In the genomic region with DNA sequence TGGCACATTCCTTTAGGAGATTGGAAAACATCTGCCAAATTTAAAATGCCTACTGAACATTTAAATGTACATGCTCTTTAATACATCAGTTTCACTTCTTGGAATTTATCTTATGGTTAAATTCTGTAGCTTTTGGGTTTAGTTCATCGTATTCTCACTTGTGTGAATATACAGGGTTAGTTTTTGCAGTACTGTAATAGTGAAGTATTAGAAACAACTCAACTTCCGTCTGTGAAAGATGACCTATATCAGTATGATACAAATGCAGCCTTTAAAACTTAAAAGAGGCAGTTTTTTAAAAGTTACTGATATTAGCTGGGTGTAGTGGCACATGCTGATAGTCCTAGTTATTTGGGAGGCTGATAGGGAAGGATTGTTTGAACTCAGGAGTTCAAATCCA, we compare ENCODE assay signal across 27 cellular contexts. TPM values are rescaled to one million over a fixed set of nuclear protein-coding genes. Genes with fewer than 3 reads are reported as not detected.
DNase-seq lines count a peak whose midpoint lies in the region; ATAC-seq and TF ChIP-seq lines count a peak whose summit lies in the region.
"Had no signal": no experiment of that assay in that cellular context is flagged by ENCODE, and none has a peak within 500 bp of the region (broad histone marks: within the 10 kb centered on the region; RNA-seq: fewer than 3 reads in every experiment).

No MANE protein-coding gene starts in this region.

- H2AFZ ChIP-seq in neural progenitor cell (replicated peaks), result no peak overlapping the region

- H3K79me2 ChIP-seq in neural progenitor cell (ENCODE audit: low read depth), result peaks cover 63% of the 10 kb centered on the region

- H4K20me1 ChIP-seq in neural progenitor cell (ENCODE audit: low read depth), result no peaks in the 10 kb centered on the region

- no peak overlapping the region for H3K4me2 ChIP-seq in neural progenitor cell

- H3K4me1 Mint-ChIP-seq in activated naive CD4-positive, alpha-beta T cell treated with anti-CD3 and anti-CD28 coated beads for 36 hours (ENCODE audit: low read depth), result peaks cover 71% of the 10 kb centered on the region
- H3K4me1 Mint-ChIP-seq in T-helper 2 cell treated with Interferon-gamma antibody and Interleukin-4, amounts not matched to agents 5 μg/mL and 100 μg/mL, for 36 hours (ENCODE audit: low read depth), result peaks cover 50% of the 10 kb centered on the region
- H3K4me1 Mint-ChIP-seq in effector memory CD8-positive, alpha-beta T cell (ENCODE audit: low read depth in 2 of 2), result peaks cover 46 to 65% of the 10 kb centered on the region in 2 donors
- H3K4me1 Mint-ChIP-seq in stimulated activated naive CD8-positive, alpha-beta T cell treated with anti-CD3 and anti-CD28 coated beads, Interleukin-15, amount 100 ng/mL, for 72 hours, result peaks cover 94% of the 10 kb centered on the region
- H3K4me1 Mint-ChIP-seq in stimulated activated memory B cell treated with anti-CD40 and anti-IgM and Interleukin-4, amounts not matched to agents 10 μg/mL and 1 μg/mL and 100 μg/mL, for 72 hours, result peaks cover 58% of the 10 kb centered on the region
- H3K4me1 Mint-ChIP-seq in neural progenitor cell, result peaks cover 27% of the 10 kb centered on the region

- peaks cover 52% of the 10 kb centered on the region for H3K36me3 Mint-ChIP-seq in activated naive CD4-positive, alpha-beta T cell treated with anti-CD3 and anti-CD28 coated beads for 36 hours (ENCODE audit: low read depth)
- peaks cover 69% of the 10 kb centered on the region for H3K36me3 Mint-ChIP-seq in T-helper 2 cell treated with Interferon-gamma antibody and Interleukin-4, amounts not matched to agents 5 μg/mL and 100 μg/mL, for 36 hours (ENCODE audit: low read depth)
- peaks cover 85% of the 10 kb centered on the region for H3K36me3 Mint-ChIP-seq in effector memory CD8-positive, alpha-beta T cell (ENCODE audit: insufficient read depth)
- H3K36me3 Mint-ChIP-seq in stimulated activated memory B cell treated with anti-CD40 and anti-IgM and Interleukin-4, amounts not matched to agents 10 μg/mL and 1 μg/mL and 100 μg/mL, for 72 hours, result peaks cover 56% of the 10 kb centered on the region
- H3K36me3 Mint-ChIP-seq in neural progenitor cell, result peaks cover 41% of the 10 kb centered on the region

- intact Hi-C loops in activated naive CD4-positive, alpha-beta T cell treated with anti-CD3 and anti-CD28 coated beads for 36 hours (cut with micrococcal nuclease), result no loop called here

- CTCF ChIA-PET in activated naive CD4-positive, alpha-beta T cell treated with anti-CD3 and anti-CD28 coated beads for 36 hours (lab: Charles Lee), result interaction anchor here (0.6 to 1.3 kb wide), 3 partner anchors 17 to 210 kb away, joined by 3 to 4 read pairs (median 3); no protein-coding TSS in a partner anchor

- no peak for DNase-seq in activated naive CD4-positive, alpha-beta T cell treated with anti-CD3 and anti-CD28 coated beads for 36 hours
- no peak for DNase-seq in activated naive CD4-positive, alpha-beta T cell (lab: John Stamatoyannopoulos, UW)
- DNase-seq in T-helper 2 cell treated with Interferon-gamma antibody and Interleukin-4, amounts not matched to agents 5 μg/mL and 100 μg/mL, for 36 hours (ENCODE audit: low spot score), result no peak
- DNase-seq in effector memory CD8-positive, alpha-beta T cell, result no peak
- no peak for DNase-seq in stimulated activated naive CD8-positive, alpha-beta T cell treated with anti-CD3 and anti-CD28 coated beads, Interleukin-15, amount 100 ng/mL, for 72 hours
- DNase-seq in neural progenitor cell (ENCODE audit: low spot score), result no peak
- no peak for DNase-seq in activated effector memory CD4-positive, alpha-beta T cell treated with anti-CD3 and anti-CD28 coated beads, Interleukin-2, amount 50 U/mL, for 16 hours
- DNase-seq: activated CD4-positive, alpha-beta T cell treated with anti-CD3 and anti-CD28 coated beads for 1 hour; C1 segment of cervical spinal cord; cerebellar nuclear complex; DMS 273 treated with DMSO at 0.1 percent for 48 hours; HCEC 1CT; head of caudate nucleus; Kasumi-1; left cardiac atrium; NCI-H2171; NCI-H524; NK-92 treated with Interleukin-12 subunit alpha and Interleukin-12 subunit beta, amount 100 ng/mL, for 24 hours; SHP77 treated with DMSO at 0.1 percent for 48 hours; stimulated activated CD4-positive, alpha-beta T cell treated with anti-CD3 and anti-CD28 coated beads, Interleukin-2, amount 100 ng/mL, for 24 hours; SW 1271 had no signal

- TF ChIP-seq CTCF in neural progenitor cell (IDR thresholded peaks at IDR 0.05), result no peak

- peak overlapping the region; percentile 14 for H3K27ac Mint-ChIP-seq in activated naive CD4-positive, alpha-beta T cell treated with anti-CD3 and anti-CD28 coated beads for 36 hours
- no peak overlapping the region for H3K27ac Mint-ChIP-seq in T-helper 2 cell treated with Interferon-gamma antibody and Interleukin-4, amounts not matched to agents 5 μg/mL and 100 μg/mL, for 36 hours
- H3K27ac Mint-ChIP-seq in effector memory CD8-positive, alpha-beta T cell, result peak overlapping the region; percentile 90
- peak overlapping the region in 1 of 2 donors; percentile 62 for H3K27ac Mint-ChIP-seq in stimulated activated naive CD8-positive, alpha-beta T cell treated with anti-CD3 and anti-CD28 coated beads, Interleukin-15, amount 100 ng/mL, for 72 hours
- no peak overlapping the region for H3K27ac Mint-ChIP-seq in stimulated activated memory B cell treated with anti-CD40 and anti-IgM and Interleukin-4, amounts not matched to agents 10 μg/mL and 1 μg/mL and 100 μg/mL, for 72 hours
- H3K27ac Mint-ChIP-seq in neural progenitor cell, result no peak overlapping the region

- no peak overlapping the region for H3K4me3 Mint-ChIP-seq in activated naive CD4-positive, alpha-beta T cell treated with anti-CD3 and anti-CD28 coated beads for 36 hours
- peak overlapping the region; percentile 40 for H3K4me3 Mint-ChIP-seq in T-helper 2 cell treated with Interferon-gamma antibody and Interleukin-4, amounts not matched to agents 5 μg/mL and 100 μg/mL, for 36 hours
- peak overlapping the region; percentile 71 for H3K4me3 Mint-ChIP-seq in effector memory CD8-positive, alpha-beta T cell
- peak overlapping the region; percentile 39 to 42 for H3K4me3 Mint-ChIP-seq in stimulated activated naive CD8-positive, alpha-beta T cell treated with anti-CD3 and anti-CD28 coated beads, Interleukin-15, amount 100 ng/mL, for 72 hours
- H3K4me3 Mint-ChIP-seq in stimulated activated memory B cell treated with anti-CD40 and anti-IgM and Interleukin-4, amounts not matched to agents 10 μg/mL and 1 μg/mL and 100 μg/mL, for 72 hours, result no peak overlapping the region
- no peak overlapping the region for H3K4me3 Mint-ChIP-seq in neural progenitor cell

- H3K9me3 ChIP-seq in neural progenitor cell (ENCODE audit: low read depth), result no peaks in the 10 kb centered on the region
- H3K9me3 ChIP-seq: thoracic aorta, vagina had no signal

- H3K4me1 ChIP-seq in neural progenitor cell, result peaks cover 29% of the 10 kb centered on the region

- no peaks in the 10 kb centered on the region for H3K27me3 Mint-ChIP-seq in activated naive CD4-positive, alpha-beta T cell treated with anti-CD3 and anti-CD28 coated beads for 36 hours (ENCODE audit: low read depth)
- no peaks in the 10 kb centered on the region for H3K27me3 Mint-ChIP-seq in T-helper 2 cell treated with Interferon-gamma antibody and Interleukin-4, amounts not matched to agents 5 μg/mL and 100 μg/mL, for 36 hours (ENCODE audit: low read depth)
- H3K27me3 Mint-ChIP-seq in effector memory CD8-positive, alpha-beta T cell, result no peaks in the 10 kb centered on the region
- H3K27me3 Mint-ChIP-seq in stimulated activated naive CD8-positive, alpha-beta T cell treated with anti-CD3 and anti-CD28 coated beads, Interleukin-15, amount 100 ng/mL, for 72 hours, result no peaks in the 10 kb centered on the region
- H3K27me3 Mint-ChIP-seq in stimulated activated memory B cell treated with anti-CD40 and anti-IgM and Interleukin-4, amounts not matched to agents 10 μg/mL and 1 μg/mL and 100 μg/mL, for 72 hours, result no peaks in the 10 kb centered on the region
- H3K27me3 Mint-ChIP-seq in neural progenitor cell (ENCODE audit: insufficient read depth, low read depth), result no peaks in the 10 kb centered on the region

- H3K27ac ChIP-seq in neural progenitor cell, result no peak overlapping the region
- H3K27ac ChIP-seq: HL-60, skin epidermis, thoracic aorta, vagina had no signal

- peaks cover 3% of the 10 kb centered on the region for H3K9me3 Mint-ChIP-seq in activated naive CD4-positive, alpha-beta T cell treated with anti-CD3 and anti-CD28 coated beads for 36 hours
- H3K9me3 Mint-ChIP-seq in T-helper 2 cell treated with Interferon-gamma antibody and Interleukin-4, amounts not matched to agents 5 μg/mL and 100 μg/mL, for 36 hours, result peaks cover 7% of the 10 kb centered on the region
- no peaks in the 10 kb centered on the region for H3K9me3 Mint-ChIP-seq in effector memory CD8-positive, alpha-beta T cell
- H3K9me3 Mint-ChIP-seq in stimulated activated naive CD8-positive, alpha-beta T cell treated with anti-CD3 and anti-CD28 coated beads, Interleukin-15, amount 100 ng/mL, for 72 hours, result peaks cover 0 to 6% of the 10 kb centered on the region in 2 donors
- H3K9me3 Mint-ChIP-seq in stimulated activated memory B cell treated with anti-CD40 and anti-IgM and Interleukin-4, amounts not matched to agents 10 μg/mL and 1 μg/mL and 100 μg/mL, for 72 hours, result no peaks in the 10 kb centered on the region
- peaks cover 31% of the 10 kb centered on the region for H3K9me3 Mint-ChIP-seq in neural progenitor cell

- H3F3A ChIP-seq in neural progenitor cell (ENCODE audit: low read depth), result no peaks in the 10 kb centered on the region

- H3K4me3 ChIP-seq in neural progenitor cell, result no peak overlapping the region
- H3K4me3 ChIP-seq: skin epidermis, thoracic aorta, vagina had no signal

- no peaks in the 10 kb centered on the region for H3K27me3 ChIP-seq in neural progenitor cell
- H3K27me3 ChIP-seq: vagina had no signal

- ATAC-seq in effector memory CD8-positive, alpha-beta T cell (replicated peaks), result peak; percentile 39
- peak; percentile 81 for ATAC-seq in stimulated activated naive CD8-positive, alpha-beta T cell treated with anti-CD3 and anti-CD28 coated beads, Interleukin-15, amount 100 ng/mL, for 72 hours
- ATAC-seq in stimulated activated memory B cell treated with anti-CD40 and anti-IgM and Interleukin-4, amounts not matched to agents 10 μg/mL and 1 μg/mL and 100 μg/mL, for 72 hours, result no peak
- ATAC-seq: left cardiac atrium, Panc1 had no signal

- H3K9ac ChIP-seq in neural progenitor cell, result no peak overlapping the region

- H3K36me3 ChIP-seq in neural progenitor cell, result no peaks in the 10 kb centered on the region
- H3K36me3 ChIP-seq: thoracic aorta, vagina had no signal

RNA-seq across cellular contexts. Expression of gene CDC42SE2, which starts 57.2 kb away (rescaled TPM):
- total RNA-seq in activated naive CD4-positive, alpha-beta T cell treated with anti-CD3 and anti-CD28 coated beads for 36 hours, result 100 to 1,000 TPM; 106 to 108 TPM
- total RNA-seq in neural progenitor cell (ENCODE audit: low replicate concordance), result 52.8 and 79.9 TPM in 2 replicates

Comparison
In these comparisons a context has a peak if more than half of its experiments do, and no peak if none do; other contexts are left out.
1. H3K27ac Mint-ChIP-seq: peak in activated naive CD4-positive, alpha-beta T cell treated with anti-CD3 and anti-CD28 coated beads for 36 hours (single experiment) and effector memory CD8-positive, alpha-beta T cell (2 of 2); none in T-helper 2 cell treated with Interferon-gamma antibody and Interleukin-4, amounts not matched to agents 5 μg/mL and 100 μg/mL, for 36 hours (single experiment), stimulated activated memory B cell treated with anti-CD40 and anti-IgM and Interleukin-4, amounts not matched to agents 10 μg/mL and 1 μg/mL and 100 μg/mL, for 72 hours (single experiment) and neural progenitor cell (single experiment).
2. H3K4me3 Mint-ChIP-seq: peak in T-helper 2 cell treated with Interferon-gamma antibody and Interleukin-4, amounts not matched to agents 5 μg/mL and 100 μg/mL, for 36 hours (single experiment), effector memory CD8-positive, alpha-beta T cell (2 of 2) and stimulated activated naive CD8-positive, alpha-beta T cell treated with anti-CD3 and anti-CD28 coated beads, Interleukin-15, amount 100 ng/mL, for 72 hours (2 of 2); none in activated naive CD4-positive, alpha-beta T cell treated with anti-CD3 and anti-CD28 coated beads for 36 hours (single experiment), stimulated activated memory B cell treated with anti-CD40 and anti-IgM and Interleukin-4, amounts not matched to agents 10 μg/mL and 1 μg/mL and 100 μg/mL, for 72 hours (single experiment) and neural progenitor cell (single experiment).